ENCODE assay signal across 17 cellular contexts in genomic region chr7:116339564-116339963, GRCh38.
DNase-seq lines count a peak whose midpoint lies in the region; ATAC-seq, FAIRE-seq and TF ChIP-seq lines count a peak whose summit lies in the region.
"Had no signal": no experiment of that assay in that cellular context is flagged by ENCODE, and none has a peak within 500 bp of the region (broad histone marks: within the 10 kb centered on the region; RNA-seq: fewer than 3 reads in every experiment).

No MANE protein-coding gene starts in this region.

- H3K9me2 ChIP-seq in PC-3 (replicated peaks; ENCODE audit: low read length): no peaks in the 10 kb centered on the region

- H2BK120ac ChIP-seq in mesenchymal stem cell (ENCODE audit: low read depth, low read length): no peak overlapping the region

- H3K4me3 ChIP-seq in A549 (no peak overlapping the region), PC-3 (ENCODE audit: low read length) (no peak overlapping the region), endothelial cell of umbilical vein (replicated peaks in 1 of 3; ENCODE audit: insufficient read depth in 1 of 3, low read depth in 1 of 3, low read length in 3 of 3) (peak overlapping the region in 1 of 3 experiments; percentile 31), mesenchymal stem cell (ENCODE audit: insufficient read depth in 1 of 2, low read depth in 1 of 2, low read length in 2 of 2) (no peak overlapping the region)
- H3K4me3 ChIP-seq: MG63, transverse colon had no signal

- no peak overlapping the region for H3K4me3 Mint-ChIP-seq in progenitor cell of endocrine pancreas (ENCODE audit: low read depth)
- H3K4me3 Mint-ChIP-seq: nephron progenitor cell had no signal

- H2AFZ ChIP-seq in PC-3 (ENCODE audit: low read length) (no peak overlapping the region), endothelial cell of umbilical vein (ENCODE audit: low read depth, low read length) (no peak overlapping the region), mesenchymal stem cell (ENCODE audit: low read depth, low read length) (no peak overlapping the region)

- TF ChIP-seq CTCF in A549 (IDR thresholded peaks at IDR 0.05) (no peak), PC-3 (conservative IDR thresholded peaks at IDR 0.05; ENCODE audit: low read depth, low read length) (no peak), endothelial cell of umbilical vein (IDR thresholded peaks at IDR 0.05; ENCODE audit: extremely low read depth in 1 of 2, insufficient read depth in 1 of 2, low read depth in 1 of 2, low read length in 2 of 2) (no peak), progenitor cell of endocrine pancreas (IDR thresholded peaks at IDR 0.05; ENCODE audit: unreplicated experiment) (no peak)

- ATAC-seq in A549 (peak in 1 of 2 experiments; percentile 59; a peak in 3 of 6 replicates), PC-3 (peak; percentile 66), GM18868 (IDR thresholded peaks at IDR 0.05; ENCODE audit: unreplicated experiment) (no peak)
- ATAC-seq: left colon had no signal

- dilution Hi-C loops in endothelial cell of umbilical vein (cut with MboI; ENCODE audit: extremely low pct_ligation_motif_present, low sequenced_read_pairs): loop anchor here (25.0 kb wide), 1 partner anchor 173 kb away; no protein-coding TSS in a partner anchor

- intact Hi-C loops in PC-3 (cut with micrococcal nuclease) (no loop called here), endothelial cell of umbilical vein (cut with micrococcal nuclease) (loop anchor here (1.0 kb wide), 1 partner anchor 11 kb away; no protein-coding TSS in a partner anchor)

- H4K20me1 ChIP-seq in PC-3 (ENCODE audit: low read length) (no peaks in the 10 kb centered on the region), endothelial cell of umbilical vein (replicated peaks; ENCODE audit: control insufficient read depth, extremely low read depth, insufficient read depth, low read length) (no peaks in the 10 kb centered on the region)

- FAIRE-seq in A549 (lab: Jason Lieb, UNC) (no peak), endothelial cell of umbilical vein (lab: Jason Lieb, UNC) (peak; percentile 86)

- no peak for TF ChIP-seq RAD21 in A549 (conservative IDR thresholded peaks at IDR 0.05 in 1 of 2, IDR thresholded peaks at IDR 0.05 in 1 of 2)

- no peak overlapping the region for H4K91ac ChIP-seq in mesenchymal stem cell (ENCODE audit: low read length)

- TF ChIP-seq POLR2A in A549 (IDR thresholded peaks at IDR 0.05; ENCODE audit: low read length) (no peak), endothelial cell of umbilical vein (IDR thresholded peaks at IDR 0.05; ENCODE audit: low read depth, low read length) (peak; percentile 66)

- no peaks in the 10 kb centered on the region for H3K9me1 ChIP-seq in endothelial cell of umbilical vein (replicated peaks; ENCODE audit: control insufficient read depth, extremely low read depth, insufficient read depth, low read length)

- H3K18ac ChIP-seq in mesenchymal stem cell (ENCODE audit: low read depth in 1 of 2, low read length in 2 of 2): no peak overlapping the region

- no peak overlapping the region for H3K4ac ChIP-seq in mesenchymal stem cell (ENCODE audit: low read depth in 1 of 2, low read length in 2 of 2)

- H3K4me1 ChIP-seq in A549 (peaks cover 35% of the 10 kb centered on the region), PC-3 (ENCODE audit: insufficient read depth, low read length) (peaks cover 42% of the 10 kb centered on the region), endothelial cell of umbilical vein (ENCODE audit: control insufficient read depth, extremely low read depth, insufficient read depth, low read length) (peaks cover 49% of the 10 kb centered on the region), mesenchymal stem cell (ENCODE audit: control insufficient read depth, insufficient read depth, low read depth, low read length) (no peaks in the 10 kb centered on the region)

- H3K27ac ChIP-seq in A549: peak overlapping the region; percentile 44 to 68; a peak in 5 of 6 replicates
- H3K27ac ChIP-seq in PC-3 (ENCODE audit: low read length): peak overlapping the region; percentile 46
- H3K27ac ChIP-seq in endothelial cell of umbilical vein (ENCODE audit: insufficient read depth, low read depth, low read length): peak overlapping the region; percentile 87
- H3K27ac ChIP-seq in mesenchymal stem cell (ENCODE audit: low read length, poor library complexity, severe bottlenecking): no peak overlapping the region
- H3K27ac ChIP-seq: HL-60 had no signal

- peak overlapping the region; percentile 57 for H3K4me2 ChIP-seq in A549
- H3K4me2 ChIP-seq in PC-3 (ENCODE audit: low read length): peak overlapping the region; percentile 65
- peak overlapping the region; percentile 68 for H3K4me2 ChIP-seq in endothelial cell of umbilical vein (ENCODE audit: insufficient read depth, low read length)
- H3K4me2 ChIP-seq in mesenchymal stem cell (ENCODE audit: low read length, poor library complexity, severe bottlenecking): no peak overlapping the region

- H3K79me2 ChIP-seq in PC-3 (ENCODE audit: low read length) (no peaks in the 10 kb centered on the region), endothelial cell of umbilical vein (ENCODE audit: control insufficient read depth, insufficient read depth, low read length) (no peaks in the 10 kb centered on the region)

- H2AK5ac ChIP-seq in mesenchymal stem cell (ENCODE audit: low read length, severe bottlenecking): no peak overlapping the region

- H3K27me3 ChIP-seq in PC-3 (ENCODE audit: low read length) (no peaks in the 10 kb centered on the region), endothelial cell of umbilical vein (ENCODE audit: control insufficient read depth in 2 of 2, insufficient read depth in 2 of 2, low read length in 2 of 2) (no peaks in the 10 kb centered on the region), mesenchymal stem cell (ENCODE audit: control insufficient read depth in 1 of 2, insufficient read depth in 1 of 2, low read length in 2 of 2) (no peaks in the 10 kb centered on the region)
- H3K27me3 ChIP-seq: MG63, transverse colon had no signal

- H2BK12ac ChIP-seq in mesenchymal stem cell (ENCODE audit: low read length in 2 of 2): no peak overlapping the region

- peaks cover 8% of the 10 kb centered on the region; the same call in 1 of the 3 replicates for H3K9me3 ChIP-seq in A549
- peaks cover 14% of the 10 kb centered on the region; the same call in 1 of the 2 replicates for H3K9me3 ChIP-seq in PC-3 (ENCODE audit: low read length)
- no peaks in the 10 kb centered on the region for H3K9me3 ChIP-seq in endothelial cell of umbilical vein (replicated peaks; ENCODE audit: control insufficient read depth, insufficient read depth, low read length)
- no peaks in the 10 kb centered on the region for H3K9me3 ChIP-seq in mesenchymal stem cell (ENCODE audit: control insufficient read depth, low read length)
- H3K9me3 ChIP-seq: transverse colon had no signal

- H3K27me3 Mint-ChIP-seq in progenitor cell of endocrine pancreas: peaks cover 5% of the 10 kb centered on the region

- no peak overlapping the region for H3K14ac ChIP-seq in mesenchymal stem cell (ENCODE audit: low read length in 2 of 2)

- H3K9ac ChIP-seq in PC-3 (ENCODE audit: low read length) (no peak overlapping the region), endothelial cell of umbilical vein (replicated peaks; ENCODE audit: extremely low read depth, insufficient read depth, low read length) (peak overlapping the region; percentile 79), mesenchymal stem cell (ENCODE audit: low read length) (peak overlapping the region; percentile 37)

- H4K8ac ChIP-seq in mesenchymal stem cell (ENCODE audit: low read length): no peak overlapping the region

- H3K36me3 ChIP-seq in PC-3 (ENCODE audit: low read depth, low read length) (no peaks in the 10 kb centered on the region), endothelial cell of umbilical vein (ENCODE audit: control insufficient read depth in 2 of 2, extremely low read depth in 1 of 2, insufficient read depth in 2 of 2, low read length in 2 of 2) (no peaks in the 10 kb centered on the region), mesenchymal stem cell (ENCODE audit: control insufficient read depth in 1 of 2, insufficient read depth in 2 of 2, low read depth in 1 of 2, low read length in 2 of 2) (no peaks in the 10 kb centered on the region)
- H3K36me3 ChIP-seq: MG63, transverse colon had no signal

- H3K23ac ChIP-seq in mesenchymal stem cell (ENCODE audit: low read length in 2 of 2): no peak overlapping the region

- BruUV-seq in PC-3 (replicated peaks; lab: Mats Ljungman, UMichigan): no TSS peak
- no TSS peak for BruUV-seq in endothelial cell of umbilical vein (replicated peaks; lab: Mats Ljungman, UMichigan)

- H3K36me3 Mint-ChIP-seq in progenitor cell of endocrine pancreas (ENCODE audit: insufficient read depth): no peaks in the 10 kb centered on the region

- peaks cover 8% of the 10 kb centered on the region for H3K9me3 Mint-ChIP-seq in progenitor cell of endocrine pancreas (ENCODE audit: low read depth)

- H3F3A ChIP-seq in PC-3 (ENCODE audit: low read length, unreplicated experiment): no peaks in the 10 kb centered on the region

- POLR2A ChIA-PET in A549 (lab: Yijun Ruan, JAX) (no interaction called here), PC-3 (lab: Charles Lee; ENCODE audit: unreplicated experiment) (interaction anchor here (0.6 kb wide), 1 partner anchor 28 kb away, joined by 4 read pairs; no protein-coding TSS in a partner anchor), endothelial cell of umbilical vein (lab: Charles Lee) (interaction anchor here (2.4 to 2.6 kb wide), 2 partner anchors 11 to 15 kb away, joined by 11 to 12 read pairs; no protein-coding TSS in a partner anchor)

- H3K27ac Mint-ChIP-seq in progenitor cell of endocrine pancreas: no peak overlapping the region
- H3K27ac Mint-ChIP-seq: nephron progenitor cell had no signal

- 38% methylated on average over 3 of the region's 3 CpGs for WGBS in A549 (ENCODE audit: missing lambda C conversion rate)
- 63% methylated on average over 1 of the region's 3 CpGs for WGBS in mesenchymal stem cell

- CTCF ChIA-PET in A549 (lab: Yijun Ruan, JAX) (interaction anchor here (0.7 to 3.1 kb wide), 8 partner anchors 14 to 249 kb away, joined by 3 to 16 read pairs (median 4); no protein-coding TSS in a partner anchor), PC-3 (lab: Charles Lee) (no interaction called here), endothelial cell of umbilical vein (lab: Charles Lee) (interaction anchor here (0.6 to 4.6 kb wide), 14 partner anchors 8 to 249 kb away, joined by 3 to 31 read pairs (median 6); no protein-coding TSS in a partner anchor)

- peaks cover 7% of the 10 kb centered on the region for H3K4me1 Mint-ChIP-seq in progenitor cell of endocrine pancreas (ENCODE audit: low read depth)

- no peaks in the 10 kb centered on the region for H3K79me1 ChIP-seq in mesenchymal stem cell (replicated peaks; ENCODE audit: low read length, poor library complexity, severe bottlenecking)

- DNase-seq in A549 (ENCODE audit: low read depth in 1 of 2, low spot score in 1 of 2) (no peak), PC-3 (peak; percentile 40), endothelial cell of umbilical vein (ENCODE audit: low read depth, low spot score) (peak; percentile 91), mesenchymal stem cell (no peak), progenitor cell of endocrine pancreas (ENCODE audit: low spot score, unreplicated experiment) (no peak), NCI-H2227 treated with DMSO at 0.1 percent for 48 hours (lab: John Stamatoyannopoulos, UW) (no peak)
- DNase-seq in activated naive CD4-positive, alpha-beta T cell treated with Interleukin-2 at 50 U/mL for 16 hours: no peak
- DNase-seq: activated CD4-positive, CD25-positive, alpha-beta regulatory T cell treated with anti-CD3 and anti-CD28 coated beads, Interleukin-2, amount 50 U/mL, for 72 hours; glutamatergic neuron; left colon; MG63; NCI-H2029 treated with DMSO at 0.1 percent for 48 hours; nephron progenitor cell; stimulated activated CD4-positive, alpha-beta T cell treated with anti-CD3 and anti-CD28 coated beads, Interleukin-12 subunit alpha, Interleukin-12 subunit beta, amount 100 ng/mL, for 4 hours; transverse colon had no signal

- H2BK15ac ChIP-seq in mesenchymal stem cell (ENCODE audit: low read depth, poor library complexity, severe bottlenecking): no peak overlapping the region

- no peak overlapping the region for H2BK5ac ChIP-seq in mesenchymal stem cell (ENCODE audit: low read depth, low read length, poor library complexity, severe bottlenecking)

- TF ChIP-seq EP300 in A549 (IDR thresholded peaks at IDR 0.05): no peak

Comparison
In these comparisons a context has a peak if more than half of its experiments do, and no peak if none do; other contexts are left out.
1. DNase-seq: peak in PC-3 (single experiment) and endothelial cell of umbilical vein (single experiment); none in A549 (0 of 2), mesenchymal stem cell (single experiment), progenitor cell of endocrine pancreas (single experiment), NCI-H2227 treated with DMSO at 0.1 percent for 48 hours (single experiment) and activated naive CD4-positive, alpha-beta T cell treated with Interleukin-2 at 50 U/mL for 16 hours (single experiment).